8 cellular contexts compared by ENCODE assay signal in the genomic region with DNA sequence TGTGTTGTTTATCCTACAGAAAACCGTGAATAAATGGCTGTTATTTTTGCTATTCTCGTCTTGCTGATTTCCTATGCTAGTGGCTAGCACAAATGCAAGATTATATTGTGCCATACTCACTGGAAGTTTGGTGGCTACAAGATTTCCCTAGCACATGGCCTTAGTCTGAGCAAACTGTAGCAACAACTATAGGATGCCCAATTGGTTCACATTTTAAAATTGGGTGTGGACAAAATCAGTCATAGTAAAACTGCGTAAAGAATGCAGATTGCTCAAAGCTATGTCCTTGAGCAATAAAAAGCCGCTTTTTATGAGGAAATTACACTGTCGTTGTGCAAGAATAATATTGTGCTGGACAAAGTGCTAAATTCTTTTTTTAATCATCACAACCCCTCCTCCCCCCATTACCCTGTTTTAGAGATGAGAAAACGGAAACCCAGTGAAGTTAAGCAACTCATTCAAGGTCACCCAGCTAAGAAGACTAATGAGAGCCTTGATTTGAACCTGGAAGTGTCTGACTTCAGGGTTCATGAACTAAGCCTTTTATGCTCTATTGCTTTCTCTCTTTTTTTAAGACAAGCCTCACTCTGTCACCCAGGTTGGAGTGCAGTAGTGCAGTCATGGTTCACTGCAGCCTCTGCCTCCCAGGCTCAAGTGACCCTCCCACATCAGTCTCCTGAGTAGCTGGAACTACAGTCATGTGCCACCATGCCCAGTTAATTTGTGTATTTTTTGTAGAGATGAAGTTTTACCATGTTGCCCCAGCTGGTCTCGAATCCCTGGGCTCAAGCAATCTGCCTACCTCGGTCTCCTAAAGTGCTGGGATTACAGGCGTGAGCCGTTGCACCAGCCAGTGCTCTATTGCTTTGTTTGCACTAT.
DNase-seq lines count a peak whose midpoint lies in the region; ATAC-seq and TF ChIP-seq lines count a peak whose summit lies in the region.

No MANE protein-coding gene starts in this region.

- no peak overlapping the region for H3K27ac Mint-ChIP-seq in CD8-positive, alpha-beta T cell
- no peak overlapping the region for H3K27ac Mint-ChIP-seq in activated T-cell treated with anti-CD3 and anti-CD28 coated beads, Interleukin-2, amount 50 U/mL, for 72 hours

- POLR2A ChIA-PET in CD8-positive, alpha-beta T cell (lab: Charles Lee), result no interaction called here

- H3K27ac ChIP-seq in heart left ventricle (peak overlapping the region in 1 of 12 donors; percentile 58), right atrium auricular region (no peak overlapping the region), liver (ENCODE audit: low read depth in 1 of 2, low read length in 2 of 2) (peak overlapping the region in 1 of 2 donors; percentile 7)
- H3K27ac ChIP-seq in CD8-positive, alpha-beta T cell (ENCODE audit: low read depth, low read length), result no peak overlapping the region

- no peak overlapping the region for H3K4me3 ChIP-seq in heart left ventricle
- no peak overlapping the region for H3K4me3 ChIP-seq in right atrium auricular region
- no peak overlapping the region for H3K4me3 ChIP-seq in liver (ENCODE audit: low read depth in 1 of 3, low read length in 3 of 3)
- H3K4me3 ChIP-seq in CD8-positive, alpha-beta T cell (ENCODE audit: low read depth, low read length), result no peak overlapping the region

- TF ChIP-seq CTCF in heart left ventricle (IDR thresholded peaks at IDR 0.05) (no peak), right atrium auricular region (IDR thresholded peaks at IDR 0.05) (no peak), liver (IDR thresholded peaks at IDR 0.05; ENCODE audit: low read depth, low read length, missing input control) (no peak)
- no peak for TF ChIP-seq CTCF in CD8-positive, alpha-beta T cell (IDR thresholded peaks at IDR 0.05)

- intact Hi-C loops in heart left ventricle (cut with DNase I), result no loop called here
- intact Hi-C loops in CD8-positive, alpha-beta T cell (cut with DNase I, micrococcal nuclease), result no loop called here

- no peak for DNase-seq in heart left ventricle
- DNase-seq in right atrium auricular region (ENCODE audit: low spot score), result no peak
- peak; percentile 73 for DNase-seq in amniotic stem cell (lab: John Stamatoyannopoulos, UW)
- DNase-seq in CD8-positive, alpha-beta T cell, result no peak
- DNase-seq in activated T-cell treated with anti-CD3 and anti-CD28 coated beads, Interleukin-2, amount 50 U/mL, for 72 hours, result no peak
- DNase-seq in COR-L47 (lab: John Stamatoyannopoulos, UW), result no peak

- peaks cover 0 to 46% (median 3%) of the 10 kb centered on the region in 12 donors for H3K4me1 ChIP-seq in heart left ventricle
- H3K4me1 ChIP-seq in right atrium auricular region, result no peaks in the 10 kb centered on the region
- H3K4me1 ChIP-seq in liver (ENCODE audit: control insufficient read depth in 4 of 4, insufficient read depth in 4 of 4, low read length in 3 of 4), result peaks cover 0 to 10% (median 1%) of the 10 kb centered on the region in 4 donors
- no peaks in the 10 kb centered on the region for H3K4me1 ChIP-seq in CD8-positive, alpha-beta T cell (ENCODE audit: insufficient read depth, low read length)

- H3K27me3 ChIP-seq in heart left ventricle (no peaks in the 10 kb centered on the region), right atrium auricular region (no peaks in the 10 kb centered on the region), liver (ENCODE audit: control insufficient read depth in 4 of 4, insufficient read depth in 4 of 4, low read length in 3 of 4) (no peaks in the 10 kb centered on the region)
- H3K27me3 ChIP-seq in CD8-positive, alpha-beta T cell (ENCODE audit: insufficient read depth, low read length), result no peaks in the 10 kb centered on the region

- 85 to 88% (median 88%) methylated on average over 10 of the region's 10 CpGs for WGBS in heart left ventricle, 4 donors
- WGBS in liver, result 70% methylated on average over 10 of the region's 10 CpGs

- no peaks in the 10 kb centered on the region for H3K36me3 Mint-ChIP-seq in CD8-positive, alpha-beta T cell
- H3K36me3 Mint-ChIP-seq in activated T-cell treated with anti-CD3 and anti-CD28 coated beads, Interleukin-2, amount 50 U/mL, for 72 hours (ENCODE audit: insufficient read depth in 2 of 2), result no peaks in the 10 kb centered on the region

- H3K4me1 Mint-ChIP-seq in CD8-positive, alpha-beta T cell (ENCODE audit: low read depth), result no peaks in the 10 kb centered on the region
- no peaks in the 10 kb centered on the region for H3K4me1 Mint-ChIP-seq in activated T-cell treated with anti-CD3 and anti-CD28 coated beads, Interleukin-2, amount 50 U/mL, for 72 hours (ENCODE audit: low read depth)

- H3K9me3 ChIP-seq in heart left ventricle (no peaks in the 10 kb centered on the region), right atrium auricular region (no peaks in the 10 kb centered on the region), liver (ENCODE audit: control insufficient read depth in 4 of 4, low read length in 3 of 4) (no peaks in the 10 kb centered on the region)
- no peaks in the 10 kb centered on the region for H3K9me3 ChIP-seq in CD8-positive, alpha-beta T cell (ENCODE audit: low read length)

- peaks cover 2% of the 10 kb centered on the region for H3K27me3 Mint-ChIP-seq in CD8-positive, alpha-beta T cell (ENCODE audit: low read depth)
- H3K27me3 Mint-ChIP-seq in activated T-cell treated with anti-CD3 and anti-CD28 coated beads, Interleukin-2, amount 50 U/mL, for 72 hours (ENCODE audit: low read depth), result no peaks in the 10 kb centered on the region

- H3K4me3 Mint-ChIP-seq in CD8-positive, alpha-beta T cell, result no peak overlapping the region
- no peak overlapping the region for H3K4me3 Mint-ChIP-seq in activated T-cell treated with anti-CD3 and anti-CD28 coated beads, Interleukin-2, amount 50 U/mL, for 72 hours

- TF ChIP-seq POLR2A in heart left ventricle (IDR thresholded peaks at IDR 0.05), result no peak

- CTCF ChIA-PET in CD8-positive, alpha-beta T cell (lab: Charles Lee), result no interaction called here

- H3K9me3 Mint-ChIP-seq in CD8-positive, alpha-beta T cell, result no peaks in the 10 kb centered on the region
- no peaks in the 10 kb centered on the region for H3K9me3 Mint-ChIP-seq in activated T-cell treated with anti-CD3 and anti-CD28 coated beads, Interleukin-2, amount 50 U/mL, for 72 hours

- H3K36me3 ChIP-seq in heart left ventricle, result no peaks in the 10 kb centered on the region
- no peaks in the 10 kb centered on the region for H3K36me3 ChIP-seq in right atrium auricular region
- H3K36me3 ChIP-seq in liver (ENCODE audit: control insufficient read depth in 4 of 4, insufficient read depth in 3 of 4, low read depth in 1 of 4, low read length in 3 of 4), result no peaks in the 10 kb centered on the region
- no peaks in the 10 kb centered on the region for H3K36me3 ChIP-seq in CD8-positive, alpha-beta T cell (ENCODE audit: insufficient read depth, low read length)

- ATAC-seq in heart left ventricle (peak in 3 of 4 donors; percentile 59 to 83 (median 81)), HG03565 (IDR thresholded peaks at IDR 0.05; ENCODE audit: unreplicated experiment) (peak; percentile 75)
- ATAC-seq in CD8-positive, alpha-beta T cell, result no peak
- no peak for ATAC-seq in activated T-cell treated with anti-CD3 and anti-CD28 coated beads, Interleukin-2, amount 50 U/mL, for 72 hours (replicated peaks in 1 of 2)

- TF ChIP-seq RAD21 in liver (IDR thresholded peaks at IDR 0.05), result peak in 1 of 2 donors; percentile 19

- no peak overlapping the region for H3K9ac ChIP-seq in liver (ENCODE audit: low read depth in 1 of 2, low read length in 2 of 2)

TF ChIP-seq in liver, 16 proteins besides CTCF, POLR2A, EP300 and RAD21:
- TF ChIP-seq TAF1 (conservative IDR thresholded peaks at IDR 0.05), result no peak
- peak; percentile 34 to 54 for TF ChIP-seq RXRA (IDR thresholded peaks at IDR 0.05)
- TF ChIP-seq MAX (IDR thresholded peaks at IDR 0.05), result peak; percentile 9

Comparison
In these comparisons a context has a peak if more than half of its experiments do, and no peak if none do; other contexts are left out.
1. ATAC-seq: peak in heart left ventricle (3 of 4) and HG03565 (single experiment); none in CD8-positive, alpha-beta T cell (single experiment) and activated T-cell treated with anti-CD3 and anti-CD28 coated beads, Interleukin-2, amount 50 U/mL, for 72 hours (0 of 2).